In the genomic region with DNA sequence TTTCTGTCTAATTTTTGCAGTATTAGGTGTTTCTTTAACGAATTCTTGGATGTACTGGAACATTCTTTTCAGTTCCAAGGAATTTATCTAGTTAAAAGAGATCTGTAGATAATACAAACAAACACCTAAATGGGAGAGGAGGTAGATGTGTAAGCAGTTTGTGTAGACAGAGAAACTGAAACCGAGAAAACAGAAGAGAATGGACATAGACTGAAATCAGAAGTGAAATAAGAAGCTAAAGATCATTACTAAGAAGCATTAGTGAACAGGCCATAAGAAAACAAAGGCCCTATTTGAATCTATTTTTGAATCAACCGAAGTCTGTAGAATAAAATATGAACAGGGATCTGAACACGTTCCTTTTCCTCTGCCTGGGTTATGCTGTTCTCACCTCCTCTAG, we compare ENCODE assay signal across 1 cellular context.
TF ChIP-seq lines count a peak whose summit lies in the region.

No MANE protein-coding gene starts in this region.

TF ChIP-seq in HEK293T, 16 proteins besides CTCF, POLR2A, EP300 and RAD21 (continued from another document):
- TF ChIP-seq CTBP1 (IDR thresholded peaks at IDR 0.05; ENCODE audit: borderline replicate concordance) (no peak), ZNF384 (IDR thresholded peaks at IDR 0.05) (no peak), TARDBP (IDR thresholded peaks at IDR 0.05) (no peak), FOXA1 (IDR thresholded peaks at IDR 0.05) (no peak), SP1 (IDR thresholded peaks at IDR 0.05) (no peak), BHLHE40 (IDR thresholded peaks at IDR 0.05; ENCODE audit: borderline replicate concordance) (no peak), L3MBTL2 (conservative IDR thresholded peaks at IDR 0.05) (no peak)
